In genomic region chr13:42524487-42525034, GRCh38 we compare ENCODE assay signal across 10 cellular contexts. TPM values are rescaled to one million over a fixed set of nuclear protein-coding genes. Genes with fewer than 3 reads are reported as not detected.
A peak's percentile ranks its signal among the peaks of the same experiment; 100 is the strongest.
DNase-seq lines count a peak whose midpoint lies in the region; ATAC-seq, FAIRE-seq and TF ChIP-seq lines count a peak whose summit lies in the region.
"Had no signal": no experiment of that assay in that cellular context is flagged by ENCODE, and none has a peak within 500 bp of the region (broad histone marks: within the 10 kb centered on the region; RNA-seq: fewer than 3 reads in every experiment).

No MANE protein-coding gene starts in this region.

- H3K4me3 ChIP-seq in bronchial epithelial cell (ENCODE audit: low read depth, low read length) (no peak overlapping the region), smooth muscle cell (no peak overlapping the region)

- H3K9me3 Mint-ChIP-seq in activated naive CD4-positive, alpha-beta T cell treated with anti-CD3 and anti-CD28 coated beads for 36 hours: no peaks in the 10 kb centered on the region

- H3K4me2 ChIP-seq in smooth muscle cell: no peak overlapping the region

- DNase-seq in bronchial epithelial cell (ENCODE audit: low read depth) (peak; percentile 12), smooth muscle cell (lab: John Stamatoyannopoulos, UW; ENCODE audit: unreplicated experiment) (no peak), head of caudate nucleus (no peak)
- DNase-seq in activated CD4-positive, CD25-positive, alpha-beta regulatory T cell treated with anti-CD3 and anti-CD28 coated beads, Interleukin-2, amount 50 U/mL, for 72 hours: no peak
- DNase-seq in activated naive CD4-positive, alpha-beta T cell treated with anti-CD3 and anti-CD28 coated beads for 36 hours: no peak
- DNase-seq: NCI-H2029 had no signal

- H3K4me1 ChIP-seq in smooth muscle cell (ENCODE audit: low read depth): no peaks in the 10 kb centered on the region

- intact Hi-C loops in head of caudate nucleus (cut with DNase I): no loop called here
- intact Hi-C loops in activated naive CD4-positive, alpha-beta T cell treated with anti-CD3 and anti-CD28 coated beads for 36 hours (cut with micrococcal nuclease): no loop called here

- no peaks in the 10 kb centered on the region for H3K36me3 ChIP-seq in bronchial epithelial cell (ENCODE audit: control insufficient read depth, insufficient read depth, low read length)
- H3K36me3 ChIP-seq in smooth muscle cell (ENCODE audit: low read depth): no peaks in the 10 kb centered on the region

- no peaks in the 10 kb centered on the region for H3K4me1 Mint-ChIP-seq in activated naive CD4-positive, alpha-beta T cell treated with anti-CD3 and anti-CD28 coated beads for 36 hours (ENCODE audit: low read depth)

- no peaks in the 10 kb centered on the region for H3K79me2 ChIP-seq in smooth muscle cell (ENCODE audit: low read depth)

- no peaks in the 10 kb centered on the region for H4K20me1 ChIP-seq in smooth muscle cell (ENCODE audit: low read depth)

- no peaks in the 10 kb centered on the region for H3F3A ChIP-seq in smooth muscle cell (ENCODE audit: low read depth)

- CTCF ChIA-PET in activated naive CD4-positive, alpha-beta T cell treated with anti-CD3 and anti-CD28 coated beads for 36 hours (lab: Charles Lee): no interaction called here

- H3K27me3 ChIP-seq in bronchial epithelial cell (ENCODE audit: control insufficient read depth, insufficient read depth, low read length) (no peaks in the 10 kb centered on the region), smooth muscle cell (ENCODE audit: low read depth) (no peaks in the 10 kb centered on the region)

- H3K27ac ChIP-seq in smooth muscle cell (ENCODE audit: low read depth): peak overlapping the region; percentile 65

- H3K27me3 Mint-ChIP-seq in activated naive CD4-positive, alpha-beta T cell treated with anti-CD3 and anti-CD28 coated beads for 36 hours (ENCODE audit: low read depth): no peaks in the 10 kb centered on the region

- no peaks in the 10 kb centered on the region for H3K36me3 Mint-ChIP-seq in activated naive CD4-positive, alpha-beta T cell treated with anti-CD3 and anti-CD28 coated beads for 36 hours (ENCODE audit: low read depth)

- ATAC-seq in GM19324 (IDR thresholded peaks at IDR 0.05; ENCODE audit: low FRiP score, unreplicated experiment): peak; percentile 53
- peak; percentile 71 for ATAC-seq in HG03135 (IDR thresholded peaks at IDR 0.05; ENCODE audit: unreplicated experiment)

- FAIRE-seq in bronchial epithelial cell (lab: Jason Lieb, UNC): no peak
- FAIRE-seq: G401.6 had no signal

- no peak overlapping the region for H3K27ac Mint-ChIP-seq in activated naive CD4-positive, alpha-beta T cell treated with anti-CD3 and anti-CD28 coated beads for 36 hours

- H3K9ac ChIP-seq in smooth muscle cell (ENCODE audit: low read depth): peak overlapping the region; percentile 60

- H2AFZ ChIP-seq in smooth muscle cell (ENCODE audit: low read depth): no peak overlapping the region

- no peak overlapping the region for H3K4me3 Mint-ChIP-seq in activated naive CD4-positive, alpha-beta T cell treated with anti-CD3 and anti-CD28 coated beads for 36 hours

- 88% methylated on average over 3 of the region's 3 CpGs for WGBS in smooth muscle cell (ENCODE audit: low lambda C conversion rate)

- no peaks in the 10 kb centered on the region for H3K9me3 ChIP-seq in smooth muscle cell (replicated peaks; ENCODE audit: low read depth)

- TF ChIP-seq CTCF in bronchial epithelial cell (IDR thresholded peaks at IDR 0.05; ENCODE audit: insufficient read depth, low read length, severe bottlenecking): no peak
- no peak for TF ChIP-seq CTCF in smooth muscle cell (IDR thresholded peaks at IDR 0.05; ENCODE audit: borderline replicate concordance, insufficient read depth, poor library complexity, severe bottlenecking)

RNA-seq across cellular contexts. Expression of gene TNFSF11, which starts 49.4 kb away (rescaled TPM):
- under 0.01 and 0.13 TPM in 2 replicates for total RNA-seq in bronchial epithelial cell
- total RNA-seq in smooth muscle cell: not detected in 2 replicates
- not detected in 2 replicates for polyA plus RNA-seq in smooth muscle cell
- under 1 TPM; 0.27 to 0.33 TPM for total RNA-seq in activated naive CD4-positive, alpha-beta T cell treated with anti-CD3 and anti-CD28 coated beads for 36 hours
- polyA plus RNA-seq: right cardiac atrium had no signal
